ENCODE assay signal across 1 cellular context in the genomic region with DNA sequence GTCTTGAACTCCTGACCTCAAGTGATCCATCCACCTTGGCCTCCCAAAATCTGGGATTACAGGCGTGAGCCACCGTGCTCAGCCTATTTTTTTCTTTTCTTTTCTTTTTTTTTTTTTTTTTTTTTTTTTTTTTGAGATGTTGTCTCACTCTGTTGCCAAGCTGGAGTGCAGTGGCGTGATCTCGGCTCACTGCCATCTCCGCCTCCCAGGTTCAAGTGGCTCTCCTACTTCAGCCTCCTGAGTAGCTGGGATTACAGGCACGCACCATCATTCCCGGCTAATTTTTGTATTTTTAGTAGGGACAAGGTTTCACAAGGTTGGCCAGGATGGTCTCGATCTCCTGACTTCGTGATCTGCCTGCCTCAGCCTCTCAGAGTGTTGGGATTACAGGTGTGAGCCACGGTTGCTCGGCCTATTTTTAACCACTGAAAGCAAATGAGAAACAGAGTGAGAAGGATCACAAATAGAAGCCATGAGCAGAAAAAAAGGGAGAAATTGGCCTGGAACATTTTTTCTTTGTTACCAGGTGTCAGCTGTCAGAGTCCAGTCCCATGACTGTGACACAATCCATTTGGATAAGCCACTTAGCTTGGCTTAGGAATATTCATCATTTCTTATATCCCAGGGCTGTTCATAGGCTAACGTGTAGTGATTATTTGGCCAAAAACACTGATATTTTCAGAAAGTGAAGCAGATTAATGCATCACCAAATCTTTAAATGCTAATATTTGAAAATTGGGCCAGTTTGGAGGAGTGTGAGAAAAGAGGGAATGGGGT.
TF ChIP-seq lines count a peak whose summit lies in the region.

No MANE protein-coding gene starts in this region.

TF ChIP-seq in endothelial cell of umbilical vein, 7 proteins besides CTCF, POLR2A, EP300 and RAD21:
- no peak for TF ChIP-seq MYC (IDR thresholded peaks at IDR 0.05; ENCODE audit: low read depth, low read length)
- no peak for TF ChIP-seq JUN (IDR thresholded peaks at IDR 0.05; ENCODE audit: borderline replicate concordance, insufficient read depth, insufficient read length, low read depth)
- no peak for TF ChIP-seq FOS (IDR thresholded peaks at IDR 0.05; ENCODE audit: borderline replicate concordance, insufficient read depth, low read length)
- no peak for TF ChIP-seq GATA2 (IDR thresholded peaks at IDR 0.05; ENCODE audit: insufficient read depth, insufficient read length, low read depth, low read length)
- TF ChIP-seq, protein P1, sequence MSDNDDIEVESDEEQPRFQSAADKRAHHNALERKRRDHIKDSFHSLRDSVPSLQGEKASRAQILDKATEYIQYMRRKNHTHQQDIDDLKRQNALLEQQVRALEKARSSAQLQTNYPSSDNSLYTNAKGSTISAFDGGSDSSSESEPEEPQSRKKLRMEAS (IDR thresholded peaks at IDR 0.05; ENCODE audit: insufficient read depth, insufficient read length) = no peak
- no peak for TF ChIP-seq POLR2AphosphoS5 (IDR thresholded peaks at IDR 0.05; ENCODE audit: insufficient read depth, low read depth, low read length)
- no peak for TF ChIP-seq EZH2 (IDR thresholded peaks at IDR 0.05; ENCODE audit: borderline replicate concordance, low read depth, low read length, severe bottlenecking)
